Comparison of ENCODE assay signal across 6 cellular contexts in genomic region chr19:35986664-35987570, GRCh38. TPM values are rescaled to one million over a fixed set of nuclear protein-coding genes. Genes with fewer than 3 reads are reported as not detected.
DNase-seq lines count a peak whose midpoint lies in the region; ATAC-seq and TF ChIP-seq lines count a peak whose summit lies in the region.

No MANE protein-coding gene starts in this region.

- peak; percentile 86 for ATAC-seq in SK-N-SH treated with all-trans-retinoic acid at 6 μM for 48 hours
- ATAC-seq in Right ventricle myocardium superior (ENCODE audit: poor library complexity) = peak; percentile 64
- no peak for ATAC-seq in thoracic aorta (ENCODE audit: insufficient number of reproducible peaks, low FRiP score, low read depth)

- H3K27ac ChIP-seq in thoracic aorta = no peak overlapping the region

- no peak for TF ChIP-seq CTCF in thoracic aorta (IDR thresholded peaks at IDR 0.05)

- H3K36me3 Mint-ChIP-seq in T-helper 2 cell treated with Interferon-gamma antibody and Interleukin-4, amounts not matched to agents 5 μg/mL and 100 μg/mL, for 36 hours (ENCODE audit: low read depth) = no peaks in the 10 kb centered on the region

- peaks cover 45% of the 10 kb centered on the region for H3K27me3 Mint-ChIP-seq in T-helper 2 cell treated with Interferon-gamma antibody and Interleukin-4, amounts not matched to agents 5 μg/mL and 100 μg/mL, for 36 hours (ENCODE audit: low read depth)

- no peaks in the 10 kb centered on the region for H3K36me3 ChIP-seq in thoracic aorta

- H3K9me3 Mint-ChIP-seq in T-helper 2 cell treated with Interferon-gamma antibody and Interleukin-4, amounts not matched to agents 5 μg/mL and 100 μg/mL, for 36 hours = peaks cover 5% of the 10 kb centered on the region

- peak overlapping the region; percentile 63 for H3K4me3 ChIP-seq in thoracic aorta

- no peak for DNase-seq in T-helper 2 cell treated with Interferon-gamma antibody and Interleukin-4, amounts not matched to agents 5 μg/mL and 100 μg/mL, for 36 hours (ENCODE audit: low spot score)
- no peak for DNase-seq in T-helper 2 cell
- peak; percentile 73 for DNase-seq in Right ventricle myocardium superior
- no peak for DNase-seq in thoracic aorta (ENCODE audit: low spot score)
- DNase-seq in hepatic stellate cell (ENCODE audit: low spot score) = no peak

- no peaks in the 10 kb centered on the region for H3K27me3 ChIP-seq in thoracic aorta (replicated peaks; ENCODE audit: insufficient read depth)

- peaks cover 0 to 6% of the 10 kb centered on the region in 2 donors for H3K4me1 ChIP-seq in thoracic aorta (ENCODE audit: control insufficient read depth in 1 of 2, low read depth in 2 of 2)

- intact Hi-C loops in Right ventricle myocardium superior (cut with DNase I) = no loop called here

- H3K4me3 Mint-ChIP-seq in T-helper 2 cell treated with Interferon-gamma antibody and Interleukin-4, amounts not matched to agents 5 μg/mL and 100 μg/mL, for 36 hours = peak overlapping the region; percentile 82

- no peak overlapping the region for H3K27ac Mint-ChIP-seq in T-helper 2 cell treated with Interferon-gamma antibody and Interleukin-4, amounts not matched to agents 5 μg/mL and 100 μg/mL, for 36 hours

- no peaks in the 10 kb centered on the region for H3K4me1 Mint-ChIP-seq in T-helper 2 cell treated with Interferon-gamma antibody and Interleukin-4, amounts not matched to agents 5 μg/mL and 100 μg/mL, for 36 hours (ENCODE audit: low read depth)

- H3K9me3 ChIP-seq in thoracic aorta = no peaks in the 10 kb centered on the region

TF ChIP-seq in SK-N-SH treated with all-trans-retinoic acid at 6 μM for 48 hours, 23 proteins besides CTCF, POLR2A, EP300 and RAD21:
- no peak for TF ChIP-seq ZFP3 (CRISPR knock-in tag; IDR thresholded peaks at IDR 0.05)
- TF ChIP-seq ISL1 (CRISPR knock-in tag; IDR thresholded peaks at IDR 0.05) = no peak
- no peak for TF ChIP-seq BACH2 (CRISPR knock-in tag; IDR thresholded peaks at IDR 0.05; ENCODE audit: borderline replicate concordance)
- TF ChIP-seq PATZ1 (CRISPR knock-in tag; IDR thresholded peaks at IDR 0.05; ENCODE audit: borderline replicate concordance) = no peak; the same call in 1 of the 2 replicates
- no peak for TF ChIP-seq RARB (CRISPR knock-in tag; IDR thresholded peaks at IDR 0.05)
- TF ChIP-seq CREB5 (CRISPR knock-in tag; IDR thresholded peaks at IDR 0.05; ENCODE audit: low read depth) = no peak
- TF ChIP-seq ZNF8 (CRISPR knock-in tag; IDR thresholded peaks at IDR 0.05) = no peak
- TF ChIP-seq GLIS3 (CRISPR knock-in tag; IDR thresholded peaks at IDR 0.05) = no peak
- no peak for TF ChIP-seq TCF4 (CRISPR knock-in tag; IDR thresholded peaks at IDR 0.05; ENCODE audit: borderline replicate concordance)
- no peak for TF ChIP-seq ZC3H10 (CRISPR knock-in tag; IDR thresholded peaks at IDR 0.05)
- no peak for TF ChIP-seq ZNF70 (CRISPR knock-in tag; IDR thresholded peaks at IDR 0.05)
- no peak for TF ChIP-seq SNAI2 (CRISPR knock-in tag; IDR thresholded peaks at IDR 0.05)

RNA-seq across cellular contexts. Expression of gene SDHAF1, which starts 8.1 kb away (rescaled TPM):
- total RNA-seq in Right ventricle myocardium superior (10.2 TPM), thoracic aorta (10 to 100 TPM; 43.0 to 70.5 TPM)

RNA-seq across cellular contexts. Expression of gene SYNE4, which starts 21.7 kb away (rescaled TPM):
- 0.30 TPM for total RNA-seq in Right ventricle myocardium superior
- total RNA-seq in thoracic aorta = 1 to 10 TPM in 1 of 2 donors, under 1 TPM in 1; 0.92 to 2.4 TPM

RNA-seq across cellular contexts. Expression of gene ALKBH6, which starts 27.1 kb away (rescaled TPM):
- total RNA-seq in Right ventricle myocardium superior (9.4 TPM), thoracic aorta (10 to 100 TPM; 19.8 to 55.8 TPM)

RNA-seq across cellular contexts. Expression of gene CLIP3, which starts 45.8 kb away (rescaled TPM):
- total RNA-seq in Right ventricle myocardium superior = 4.1 TPM
- total RNA-seq in thoracic aorta = 10 to 100 TPM; 21.3 to 29.0 TPM

RNA-seq across cellular contexts. Expression of gene LRFN3, which starts 50.7 kb away (rescaled TPM):
- total RNA-seq in Right ventricle myocardium superior (6.1 TPM), thoracic aorta (10 to 100 TPM; 14.3 to 26.7 TPM)
